ENCODE assay signal across 16 cellular contexts in the genomic region with DNA sequence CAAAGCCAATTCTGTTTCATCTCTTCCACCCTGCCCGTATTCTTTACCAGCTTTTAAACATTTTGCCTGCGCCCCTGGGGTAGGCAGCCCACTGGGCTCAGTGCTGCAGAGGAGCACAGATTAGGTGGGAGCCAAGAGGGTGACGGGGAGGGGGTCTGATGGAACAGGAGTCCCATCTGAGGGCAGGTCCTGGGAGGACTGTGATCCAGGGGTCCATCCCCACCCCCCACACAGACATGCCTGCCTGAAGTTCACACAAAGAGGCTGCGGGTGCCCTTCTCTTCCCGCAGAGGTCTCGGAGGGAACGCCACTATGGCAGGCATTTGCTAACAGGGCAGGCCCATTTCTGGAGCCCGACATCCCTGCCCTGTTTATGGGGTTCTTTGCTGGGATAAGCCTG. TPM values are rescaled to one million over a fixed set of nuclear protein-coding genes. Genes with fewer than 3 reads are reported as not detected.
DNase-seq lines count a peak whose midpoint lies in the region; ATAC-seq and TF ChIP-seq lines count a peak whose summit lies in the region.
"Had no signal": no experiment of that assay in that cellular context is flagged by ENCODE, and none has a peak within 500 bp of the region (broad histone marks: within the 10 kb centered on the region; RNA-seq: fewer than 3 reads in every experiment).

No MANE protein-coding gene starts in this region.

- peak; percentile 49 for DNase-seq in activated effector memory CD4-positive, alpha-beta T cell treated with anti-CD3 and anti-CD28 coated beads, Interleukin-2, amount 50 U/mL, for 16 hours
- no peak for DNase-seq in activated effector memory CD4-positive, alpha-beta T cell treated with Interleukin-2 at 50 U/mL for 16 hours
- DNase-seq in heart right ventricle = peak in 1 of 2 donors; percentile 6
- peak; percentile 79 to 83 for DNase-seq in vagina (ENCODE audit: extremely low spot score in 2 of 2)
- DNase-seq in NCI-H1436 treated with DMSO at 0.1 percent for 48 hours (lab: John Stamatoyannopoulos, UW) = no peak
- DNase-seq in ureter (ENCODE audit: low spot score) = no peak
- no peak for DNase-seq in NCI-H2107 treated with DMSO at 0.1 percent for 48 hours (lab: John Stamatoyannopoulos, UW; ENCODE audit: unreplicated experiment)
- DNase-seq: CD8-positive, alpha-beta memory T cell; MM.1S; mucosa of descending colon; NCI-H2107; stimulated activated naive CD4-positive, alpha-beta T cell had no signal

- ATAC-seq in heart right ventricle = no peak

- peaks cover 23 to 88% (median 64%) of the 10 kb centered on the region in 9 donors for H3K4me1 ChIP-seq in heart right ventricle
- H3K4me1 ChIP-seq in parathyroid adenoma = peaks cover 7% of the 10 kb centered on the region
- H3K4me1 ChIP-seq in vagina = peaks cover 28% of the 10 kb centered on the region

- intact Hi-C loops in heart right ventricle (cut with DNase I) (no loop called here), vagina (cut with DNase I) (no loop called here)

- H3K9me3 ChIP-seq in heart right ventricle (no peaks in the 10 kb centered on the region), parathyroid adenoma (ENCODE audit: control insufficient read depth, low read length) (no peaks in the 10 kb centered on the region), vagina (no peaks in the 10 kb centered on the region)
- H3K9me3 ChIP-seq: mucosa of descending colon had no signal

- H3K79me2 ChIP-seq in parathyroid adenoma = no peaks in the 10 kb centered on the region

- TF ChIP-seq CTCF in heart right ventricle (IDR thresholded peaks at IDR 0.05) = no peak
- TF ChIP-seq CTCF in parathyroid adenoma (IDR thresholded peaks at IDR 0.05) = no peak
- no peak for TF ChIP-seq CTCF in vagina (IDR thresholded peaks at IDR 0.05)

- H3K9ac ChIP-seq in parathyroid adenoma = no peak overlapping the region

- peaks cover 0 to 69% (median 0%) of the 10 kb centered on the region in 9 donors for H3K36me3 ChIP-seq in heart right ventricle
- H3K36me3 ChIP-seq in parathyroid adenoma (ENCODE audit: control insufficient read depth, insufficient read depth, low read length) = no peaks in the 10 kb centered on the region
- no peaks in the 10 kb centered on the region for H3K36me3 ChIP-seq in vagina

- no peak for TF ChIP-seq POLR2A in vagina (IDR thresholded peaks at IDR 0.05)

- H2AFZ ChIP-seq in parathyroid adenoma = no peak overlapping the region

- H3K27ac ChIP-seq in heart right ventricle (peak overlapping the region in 8 of 10 donors; percentile 71 to 95 (median 80)), parathyroid adenoma (peak overlapping the region; percentile 57), vagina (peak overlapping the region; percentile 42)
- H3K27ac ChIP-seq: SK-N-MC, VCaP had no signal

- no peak overlapping the region for H3K4me2 ChIP-seq in parathyroid adenoma (ENCODE audit: low read length)

- 91 to 93% methylated on average over 8 of the region's 8 CpGs for WGBS in heart right ventricle, 2 donors

- H3K27me3 ChIP-seq in heart right ventricle (peaks cover 0 to 3% (median 0%) of the 10 kb centered on the region in 7 donors), parathyroid adenoma (ENCODE audit: control insufficient read depth, insufficient read depth, low read length) (no peaks in the 10 kb centered on the region), vagina (no peaks in the 10 kb centered on the region)

- no peak overlapping the region for H3K4me3 ChIP-seq in heart right ventricle
- no peak overlapping the region for H3K4me3 ChIP-seq in parathyroid adenoma (ENCODE audit: low read depth, low read length)
- no peak overlapping the region for H3K4me3 ChIP-seq in vagina
- H3K4me3 ChIP-seq: mucosa of descending colon, SK-N-MC had no signal

RNA-seq across cellular contexts. Expression of a gene that starts 12.7 kb away (rescaled TPM):
- total RNA-seq in heart right ventricle = 10 to 100 TPM in 8 of 10 donors, 1 to 10 TPM in 2; 9.1 to 20.2 (median 12.9) TPM
- polyA plus RNA-seq in heart right ventricle = 10 to 100 TPM; 13.2 to 13.6 TPM
- 6.1 TPM for total RNA-seq in vagina
- total RNA-seq in ureter = 9.0 TPM

RNA-seq across cellular contexts. Expression of a gene that starts 38.7 kb away (rescaled TPM):
- total RNA-seq in heart right ventricle (10 to 100 TPM in 8 of 10 donors, 1 to 10 TPM in 2; 9.2 to 17.1 (median 12.9) TPM), vagina (13.0 TPM), ureter (32.1 TPM)
- polyA plus RNA-seq in heart right ventricle = 1 to 10 TPM; 5.5 to 9.9 TPM

RNA-seq across cellular contexts. Expression of a gene that starts 52.3 kb away (rescaled TPM):
- total RNA-seq in heart right ventricle = not detected
- polyA plus RNA-seq in heart right ventricle = not detected
- not detected for total RNA-seq in vagina
- total RNA-seq in ureter = not detected
- total RNA-seq: A172; CD8-positive, alpha-beta memory T cell; mucosa of descending colon had no signal
- polyA plus RNA-seq: CD8-positive, alpha-beta memory T cell had no signal

Comparison
In these comparisons a context has a peak if more than half of its experiments do, and no peak if none do; other contexts are left out.
1. DNase-seq: peak in activated effector memory CD4-positive, alpha-beta T cell treated with anti-CD3 and anti-CD28 coated beads, Interleukin-2, amount 50 U/mL, for 16 hours (single experiment) and vagina (2 of 2); none in activated effector memory CD4-positive, alpha-beta T cell treated with Interleukin-2 at 50 U/mL for 16 hours (single experiment), NCI-H1436 treated with DMSO at 0.1 percent for 48 hours (single experiment), ureter (single experiment) and NCI-H2107 treated with DMSO at 0.1 percent for 48 hours (single experiment).
2. Peak in every context shown above with its lines, with median percentiles within 50 percentile points of each other: H3K27ac ChIP-seq.